Comparison of ENCODE assay signal across 8 cellular contexts in genomic region chr13:73849292-73849691, GRCh38.
DNase-seq lines count a peak whose midpoint lies in the region; ATAC-seq lines count a peak whose summit lies in the region.

No MANE protein-coding gene starts in this region.

- H3K36me3 ChIP-seq in H7 (replicated peaks; ENCODE audit: control insufficient read depth, insufficient read depth, low read length) (no peaks in the 10 kb centered on the region), SJSA1 (no peaks in the 10 kb centered on the region)

- H3K27ac ChIP-seq in SJSA1 = no peak overlapping the region

- H3K4me3 ChIP-seq in H7 (ENCODE audit: insufficient read depth, low read depth, low read length) (no peak overlapping the region), SJSA1 (no peak overlapping the region)

- no peaks in the 10 kb centered on the region for H3K9me3 ChIP-seq in SJSA1 (replicated peaks)

- no peaks in the 10 kb centered on the region for H3K4me1 ChIP-seq in SJSA1 (replicated peaks)

- ATAC-seq in HG02870 (IDR thresholded peaks at IDR 0.05; ENCODE audit: unreplicated experiment) (no peak), HG03442 (IDR thresholded peaks at IDR 0.05; ENCODE audit: unreplicated experiment) (no peak)

- no peaks in the 10 kb centered on the region for H3K27me3 ChIP-seq in H7 (ENCODE audit: control insufficient read depth, insufficient read depth, low read length)
- no peaks in the 10 kb centered on the region for H3K27me3 ChIP-seq in SJSA1 (replicated peaks)

- DNase-seq in ELR (ENCODE audit: low read depth) (peak; percentile 65), H7 (peak; percentile 19), SJSA1 (ENCODE audit: low read depth in 1 of 2, low spot score in 2 of 2) (peak; percentile 26 to 42), iPS-NIHi11 (ENCODE audit: low spot score) (peak; percentile 30), NCI-H446 treated with DMSO at 0.1 percent for 48 hours (lab: John Stamatoyannopoulos, UW) (no peak), NOMO-1 (lab: John Stamatoyannopoulos, UW; ENCODE audit: unreplicated experiment in 2 of 2) (no peak)

Comparison
In these comparisons a context has a peak if more than half of its experiments do, and no peak if none do; other contexts are left out.
1. DNase-seq: peak in ELR (single experiment), H7 (single experiment), SJSA1 (2 of 2) and iPS-NIHi11 (single experiment); none in NCI-H446 treated with DMSO at 0.1 percent for 48 hours (single experiment) and NOMO-1 (0 of 2).